Comparison of ENCODE assay signal across 1 cellular context in the genomic region with DNA sequence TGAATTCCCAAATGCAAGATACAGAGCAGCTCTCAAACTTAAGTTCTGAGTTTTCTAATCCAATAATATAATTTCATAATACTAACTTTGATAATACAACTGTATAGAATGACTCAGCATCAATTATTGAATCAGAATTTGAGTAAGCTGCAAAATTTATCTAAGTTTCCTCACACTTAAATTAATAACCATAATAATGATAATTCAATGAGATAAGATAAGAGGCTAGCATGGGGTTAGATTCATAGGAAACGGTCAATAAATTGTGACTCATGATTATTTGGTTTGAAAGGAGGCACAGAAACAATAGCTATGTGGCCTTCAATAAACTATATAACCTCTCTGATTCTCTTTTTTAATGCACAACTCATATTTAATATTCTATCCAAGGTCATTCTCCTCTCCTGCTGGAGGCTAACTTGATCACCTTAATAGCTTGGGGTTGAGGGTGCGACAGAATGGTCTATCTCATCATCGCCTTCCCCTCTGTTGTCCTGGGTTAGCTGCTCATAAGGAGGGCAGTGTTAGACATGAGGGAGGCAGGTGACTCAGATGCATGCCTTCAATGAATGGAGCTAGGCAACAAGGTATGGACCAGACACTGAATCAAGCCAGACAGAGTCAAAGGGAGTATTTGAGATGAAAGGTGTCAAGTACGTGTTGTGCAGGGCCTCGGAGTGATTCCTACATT.
TF ChIP-seq lines count a peak whose summit lies in the region.

No MANE protein-coding gene starts in this region.

TF ChIP-seq in WTC11, 78 proteins besides CTCF, POLR2A, EP300 and RAD21 (continued from another document):
- TF ChIP-seq, protein P1, sequence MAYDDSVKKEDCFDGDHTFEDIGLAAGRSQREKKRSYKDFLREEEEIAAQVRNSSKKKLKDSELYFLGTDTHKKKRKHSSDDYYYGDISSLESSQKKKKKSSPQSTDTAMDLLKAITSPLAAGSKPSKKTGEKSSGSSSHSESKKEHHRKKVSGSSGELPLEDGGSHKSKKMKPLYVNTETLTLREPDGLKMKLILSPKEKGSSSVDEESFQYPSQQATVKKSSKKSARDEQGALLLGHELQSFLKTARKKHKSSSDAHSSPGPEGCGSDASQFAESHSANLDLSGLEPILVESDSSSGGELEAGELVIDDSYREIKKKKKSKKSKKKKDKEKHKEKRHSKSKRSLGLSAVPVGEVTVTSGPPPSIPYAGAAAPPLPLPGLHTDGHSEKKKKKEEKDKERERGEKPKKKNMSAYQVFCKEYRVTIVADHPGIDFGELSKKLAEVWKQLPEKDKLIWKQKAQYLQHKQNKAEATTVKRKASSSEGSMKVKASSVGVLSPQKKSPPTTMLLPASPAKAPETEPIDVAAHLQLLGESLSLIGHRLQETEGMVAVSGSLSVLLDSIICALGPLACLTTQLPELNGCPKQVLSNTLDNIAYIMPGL (CRISPR knock-in tag; IDR thresholded peaks at IDR 0.05): no peak
- TF ChIP-seq JUN (CRISPR knock-in tag; IDR thresholded peaks at IDR 0.05): no peak
- no peak for TF ChIP-seq ZNF219 (CRISPR knock-in tag; IDR thresholded peaks at IDR 0.05; ENCODE audit: borderline replicate concordance)
